Comparison of ENCODE assay signal across 16 cellular contexts in the genomic region with DNA sequence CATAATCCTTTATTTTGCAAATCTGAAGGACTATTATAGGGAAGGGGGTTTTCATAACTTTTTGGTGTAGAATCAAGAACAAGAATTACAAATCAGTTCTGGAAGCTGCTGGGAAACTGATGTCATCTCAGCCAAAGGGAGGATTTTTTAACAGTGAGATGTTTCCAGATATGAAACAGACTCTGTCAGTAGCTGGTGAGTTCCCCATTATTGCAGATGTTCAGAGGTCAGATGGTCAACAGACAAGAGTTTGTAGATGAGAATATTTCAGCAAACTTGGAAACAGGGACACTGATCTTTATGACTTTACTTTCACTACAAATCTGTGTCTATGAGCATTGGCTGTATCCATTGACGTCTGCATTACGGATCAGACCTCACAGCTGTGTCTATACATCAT.
DNase-seq lines count a peak whose midpoint lies in the region; ATAC-seq and TF ChIP-seq lines count a peak whose summit lies in the region.
"Had no signal": no experiment of that assay in that cellular context is flagged by ENCODE, and none has a peak within 500 bp of the region (broad histone marks: within the 10 kb centered on the region; RNA-seq: fewer than 3 reads in every experiment).

No MANE protein-coding gene starts in this region.

- no peaks in the 10 kb centered on the region for H3K36me3 Mint-ChIP-seq in stimulated activated memory B cell treated with anti-CD40 and anti-IgM and Interleukin-4, amounts not matched to agents 10 μg/mL and 1 μg/mL and 100 μg/mL, for 72 hours
- H3K36me3 Mint-ChIP-seq: T-cell had no signal

- no peaks in the 10 kb centered on the region for H3K9me3 ChIP-seq in SK-N-SH
- H3K9me3 ChIP-seq: lower lobe of right lung had no signal

- no peaks in the 10 kb centered on the region for H3K79me2 ChIP-seq in SK-N-SH (ENCODE audit: insufficient read depth)

- H3F3A ChIP-seq in SK-N-SH (replicated peaks; ENCODE audit: insufficient read depth) = peaks cover 12% of the 10 kb centered on the region

- H3K27ac ChIP-seq in SK-N-SH (ENCODE audit: low read depth in 2 of 2, low read length in 1 of 2) = peak overlapping the region in 1 of 2 experiments; percentile 67; a peak in 2 of 4 replicates
- H3K27ac ChIP-seq: lower lobe of right lung had no signal

- H3K9me2 ChIP-seq in SK-N-SH = no peaks in the 10 kb centered on the region

- no peak overlapping the region for H3K9ac ChIP-seq in SK-N-SH

- no peaks in the 10 kb centered on the region for H3K36me3 ChIP-seq in SK-N-SH (replicated peaks in 1 of 2; ENCODE audit: control insufficient read depth in 1 of 2, insufficient read depth in 2 of 2, low read length in 1 of 2)
- H3K36me3 ChIP-seq: lower lobe of right lung had no signal

- CTCF ChIA-PET in SK-N-SH (lab: Yijun Ruan, JAX) = no interaction called here

- POLR2A ChIA-PET in SK-N-SH (lab: Yijun Ruan, JAX) = no interaction called here

- peak; percentile 29 for DNase-seq in ELR (ENCODE audit: low read depth)
- no peak for DNase-seq in SK-N-SH
- DNase-seq in fibroblast of villous mesenchyme (ENCODE audit: low read depth) = peak; percentile 89
- no peak for DNase-seq in COLO829 (ENCODE audit: low spot score)
- DNase-seq: activated CD8-positive, alpha-beta T cell treated with anti-CD3 and anti-CD28 coated beads, Interleukin-2, amount 10 ng/mL, durations not matched to agents 7 days and 5 days; activated naive CD8-positive, alpha-beta T cell treated with anti-CD3 and anti-CD28 coated beads, Interleukin-2, amount 50 U/mL, for 24 hours; lower lobe of right lung; MM.1S; naive thymus-derived CD8-positive, alpha-beta T cell; NCI-H82; substantia nigra; T-cell had no signal

- H3K4me3 ChIP-seq in SK-N-SH (ENCODE audit: low read depth in 2 of 2, low read length in 1 of 2) (no peak overlapping the region), fibroblast of villous mesenchyme (ENCODE audit: low read depth, low read length) (no peak overlapping the region)
- H3K4me3 ChIP-seq: lower lobe of right lung had no signal

- 16% methylated on average over 2 of the region's 2 CpGs for WGBS in SK-N-SH (ENCODE audit: low lambda C conversion rate)

- peak overlapping the region; percentile 39 for H3K27ac Mint-ChIP-seq in stimulated activated memory B cell treated with anti-CD40 and anti-IgM and Interleukin-4, amounts not matched to agents 10 μg/mL and 1 μg/mL and 100 μg/mL, for 72 hours
- H3K27ac Mint-ChIP-seq: activated CD8-positive, alpha-beta T cell treated with anti-CD3 and anti-CD28 coated beads, Interleukin-2, amount 10 ng/mL, durations not matched to agents 7 days and 5 days; activated naive CD8-positive, alpha-beta T cell treated with anti-CD3 and anti-CD28 coated beads, Interleukin-2, amount 50 U/mL, for 24 hours; naive thymus-derived CD8-positive, alpha-beta T cell; T-cell had no signal

- H3K4me3 Mint-ChIP-seq in stimulated activated memory B cell treated with anti-CD40 and anti-IgM and Interleukin-4, amounts not matched to agents 10 μg/mL and 1 μg/mL and 100 μg/mL, for 72 hours = no peak overlapping the region
- H3K4me3 Mint-ChIP-seq: activated CD8-positive, alpha-beta T cell treated with anti-CD3 and anti-CD28 coated beads, Interleukin-2, amount 10 ng/mL, durations not matched to agents 7 days and 5 days; activated naive CD8-positive, alpha-beta T cell treated with anti-CD3 and anti-CD28 coated beads, Interleukin-2, amount 50 U/mL, for 24 hours; naive thymus-derived CD8-positive, alpha-beta T cell; T-cell had no signal

- H3K4me1 Mint-ChIP-seq in stimulated activated memory B cell treated with anti-CD40 and anti-IgM and Interleukin-4, amounts not matched to agents 10 μg/mL and 1 μg/mL and 100 μg/mL, for 72 hours = peaks cover 20% of the 10 kb centered on the region

- no peaks in the 10 kb centered on the region for H4K20me1 ChIP-seq in SK-N-SH (ENCODE audit: insufficient read depth)

- peak overlapping the region; percentile 45; the same call in 1 of the 2 replicates for H2AFZ ChIP-seq in SK-N-SH (ENCODE audit: low read depth)

- no peaks in the 10 kb centered on the region for H3K27me3 Mint-ChIP-seq in stimulated activated memory B cell treated with anti-CD40 and anti-IgM and Interleukin-4, amounts not matched to agents 10 μg/mL and 1 μg/mL and 100 μg/mL, for 72 hours
- H3K27me3 Mint-ChIP-seq: activated naive CD8-positive, alpha-beta T cell treated with anti-CD3 and anti-CD28 coated beads, Interleukin-2, amount 50 U/mL, for 24 hours; naive thymus-derived CD8-positive, alpha-beta T cell; T-cell had no signal

- peak; percentile 28 to 75; a peak in 1 of 4 replicates for TF ChIP-seq EP300 in SK-N-SH (IDR thresholded peaks at IDR 0.05; ENCODE audit: borderline replicate concordance in 1 of 2, low read depth in 1 of 2, low read length in 1 of 2)

- peak overlapping the region; percentile 63 for H3K4me2 ChIP-seq in SK-N-SH

- no peak for TF ChIP-seq RAD21 in SK-N-SH (IDR thresholded peaks at IDR 0.05; ENCODE audit: low read length)

- H3K9me3 Mint-ChIP-seq in stimulated activated memory B cell treated with anti-CD40 and anti-IgM and Interleukin-4, amounts not matched to agents 10 μg/mL and 1 μg/mL and 100 μg/mL, for 72 hours = peaks cover 7% of the 10 kb centered on the region

- peaks cover 0 to 16% of the 10 kb centered on the region in 2 experiments; a peak in 2 of 4 replicates for H3K4me1 ChIP-seq in SK-N-SH (ENCODE audit: control insufficient read depth in 1 of 2, insufficient read depth in 2 of 2, low read depth in 1 of 2, low read length in 1 of 2)
- H3K4me1 ChIP-seq: lower lobe of right lung had no signal

- no peak for TF ChIP-seq CTCF in SK-N-SH (IDR thresholded peaks at IDR 0.05)
- TF ChIP-seq CTCF in fibroblast of villous mesenchyme (IDR thresholded peaks at IDR 0.05; ENCODE audit: insufficient read depth, low read depth, low read length) = no peak

- H3K27me3 ChIP-seq in SK-N-SH (ENCODE audit: insufficient read depth) = no peaks in the 10 kb centered on the region

- ATAC-seq in stimulated activated memory B cell treated with anti-CD40 and anti-IgM and Interleukin-4, amounts not matched to agents 10 μg/mL and 1 μg/mL and 100 μg/mL, for 72 hours = no peak
- ATAC-seq in HG03432 (IDR thresholded peaks at IDR 0.05; ENCODE audit: unreplicated experiment) (no peak), GM18907 (IDR thresholded peaks at IDR 0.05; ENCODE audit: unreplicated experiment) (no peak), GM21423 (IDR thresholded peaks at IDR 0.05; ENCODE audit: unreplicated experiment) (no peak)
- ATAC-seq: activated CD8-positive, alpha-beta T cell treated with anti-CD3 and anti-CD28 coated beads, Interleukin-2, amount 10 ng/mL, durations not matched to agents 7 days and 5 days; activated naive CD8-positive, alpha-beta T cell treated with anti-CD3 and anti-CD28 coated beads, Interleukin-2, amount 50 U/mL, for 24 hours; naive thymus-derived CD8-positive, alpha-beta T cell; T-cell had no signal

TF ChIP-seq in SK-N-SH, 30 proteins besides CTCF, POLR2A, EP300 and RAD21 (continues in another document):
- TF ChIP-seq TCF12 (IDR thresholded peaks at IDR 0.05) (peak; percentile 98), GATA2 (CRISPR knock-in tag; IDR thresholded peaks at IDR 0.05) (no peak), CHD2 (IDR thresholded peaks at IDR 0.05; ENCODE audit: low read length, partially characterized antibody) (no peak), RFX5 (IDR thresholded peaks at IDR 0.05; ENCODE audit: low read length) (no peak), MXI1 (IDR thresholded peaks at IDR 0.05; ENCODE audit: low read depth, low read length) (no peak), POLR2AphosphoS5 (IDR thresholded peaks at IDR 0.05; ENCODE audit: low read depth, low read length) (peak; percentile 67), JUND (IDR thresholded peaks at IDR 0.05) (peak; percentile 74), FOSL2 (IDR thresholded peaks at IDR 0.05; ENCODE audit: borderline replicate concordance, low read depth) (peak; percentile 31; the same call in 1 of the 2 replicates), ELF1 (IDR thresholded peaks at IDR 0.05) (no peak), EZH2phosphoT487 (IDR thresholded peaks at IDR 0.05; ENCODE audit: borderline replicate concordance, low read depth) (no peak), SIN3A (IDR thresholded peaks at IDR 0.05; ENCODE audit: borderline replicate concordance, low read depth, low read length) (no peak), SMC3 (IDR thresholded peaks at IDR 0.05; ENCODE audit: low read depth, low read length) (no peak), FOXM1 (IDR thresholded peaks at IDR 0.05; ENCODE audit: low read depth) (no peak), YY1 (IDR thresholded peaks at IDR 0.05; ENCODE audit: low read depth) (no peak), NFIC (IDR thresholded peaks at IDR 0.05; ENCODE audit: borderline replicate concordance) (peak; percentile 65)
- TF ChIP-seq, protein P1, sequence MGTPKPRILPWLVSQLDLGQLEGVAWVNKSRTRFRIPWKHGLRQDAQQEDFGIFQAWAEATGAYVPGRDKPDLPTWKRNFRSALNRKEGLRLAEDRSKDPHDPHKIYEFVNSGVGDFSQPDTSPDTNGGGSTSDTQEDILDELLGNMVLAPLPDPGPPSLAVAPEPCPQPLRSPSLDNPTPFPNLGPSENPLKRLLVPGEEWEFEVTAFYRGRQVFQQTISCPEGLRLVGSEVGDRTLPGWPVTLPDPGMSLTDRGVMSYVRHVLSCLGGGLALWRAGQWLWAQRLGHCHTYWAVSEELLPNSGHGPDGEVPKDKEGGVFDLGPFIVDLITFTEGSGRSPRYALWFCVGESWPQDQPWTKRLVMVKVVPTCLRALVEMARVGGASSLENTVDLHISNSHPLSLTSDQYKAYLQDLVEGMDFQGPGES (IDR thresholded peaks at IDR 0.05; ENCODE audit: low read depth, low read length) = no peak
- TF ChIP-seq, protein P2, sequence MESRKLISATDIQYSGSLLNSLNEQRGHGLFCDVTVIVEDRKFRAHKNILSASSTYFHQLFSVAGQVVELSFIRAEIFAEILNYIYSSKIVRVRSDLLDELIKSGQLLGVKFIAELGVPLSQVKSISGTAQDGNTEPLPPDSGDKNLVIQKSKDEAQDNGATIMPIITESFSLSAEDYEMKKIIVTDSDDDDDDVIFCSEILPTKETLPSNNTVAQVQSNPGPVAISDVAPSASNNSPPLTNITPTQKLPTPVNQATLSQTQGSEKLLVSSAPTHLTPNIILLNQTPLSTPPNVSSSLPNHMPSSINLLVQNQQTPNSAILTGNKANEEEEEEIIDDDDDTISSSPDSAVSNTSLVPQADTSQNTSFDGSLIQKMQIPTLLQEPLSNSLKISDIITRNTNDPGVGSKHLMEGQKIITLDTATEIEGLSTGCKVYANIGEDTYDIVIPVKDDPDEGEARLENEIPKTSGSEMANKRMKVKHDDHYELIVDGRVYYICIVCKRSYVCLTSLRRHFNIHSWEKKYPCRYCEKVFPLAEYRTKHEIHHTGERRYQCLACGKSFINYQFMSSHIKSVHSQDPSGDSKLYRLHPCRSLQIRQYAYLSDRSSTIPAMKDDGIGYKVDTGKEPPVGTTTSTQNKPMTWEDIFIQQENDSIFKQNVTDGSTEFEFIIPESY (IDR thresholded peaks at IDR 0.05; ENCODE audit: borderline replicate concordance, low read depth) = no peak

Comparison
In these comparisons a context has a peak if more than half of its experiments do, and no peak if none do; other contexts are left out.
1. DNase-seq: peak in ELR (single experiment) and fibroblast of villous mesenchyme (single experiment); none in SK-N-SH (single experiment) and COLO829 (single experiment).